ENCODE assay signal across 21 cellular contexts in genomic region chr5:98292496-98292895, GRCh38.
A peak's percentile ranks its signal among the peaks of the same experiment; 100 is the strongest.
DNase-seq lines count a peak whose midpoint lies in the region; FAIRE-seq and TF ChIP-seq lines count a peak whose summit lies in the region.
"Had no signal": no experiment of that assay in that cellular context is flagged by ENCODE, and none has a peak within 500 bp of the region (broad histone marks: within the 10 kb centered on the region; RNA-seq: fewer than 3 reads in every experiment).

No MANE protein-coding gene starts in this region.

- TF ChIP-seq POLR2A in breast epithelium (IDR thresholded peaks at IDR 0.05), result no peak

- no peak for FAIRE-seq in HTR-8/SVneo (lab: Jason Lieb, UNC)

- H3K9me2 ChIP-seq in SK-N-SH, result no peaks in the 10 kb centered on the region

- no peaks in the 10 kb centered on the region for H4K20me1 ChIP-seq in mammary epithelial cell (ENCODE audit: insufficient read depth, low read length)
- H4K20me1 ChIP-seq in SK-N-SH (ENCODE audit: insufficient read depth), result no peaks in the 10 kb centered on the region
- H4K20me1 ChIP-seq: BLaER1 had no signal

- intact Hi-C loops in mammary epithelial cell (cut with micrococcal nuclease) (no loop called here), breast epithelium (cut with DNase I; ENCODE audit: low total_unique reads) (no loop called here)
- intact Hi-C loops in activated T-helper 2 cell treated with anti-CD3 and anti-CD28 coated beads, Interferon-gamma antibody, Interleukin-2, Interleukin-4, amounts not matched to agents 10 μg/mL and 5 μg/mL and 100 μg/mL, durations not matched to agents 14 hours and 24 hours and 36 hours (cut with micrococcal nuclease), result no loop called here

- 93% methylated on average over 3 of the region's 3 CpGs for WGBS in mammary epithelial cell (ENCODE audit: low coverage, missing lambda C conversion rate)
- WGBS in SK-N-SH (ENCODE audit: low lambda C conversion rate), result 86% methylated on average over 3 of the region's 3 CpGs

- H3K79me2 ChIP-seq in mammary epithelial cell (ENCODE audit: insufficient read depth, low read length), result no peaks in the 10 kb centered on the region
- H3K79me2 ChIP-seq in SK-N-SH (ENCODE audit: insufficient read depth), result no peaks in the 10 kb centered on the region

- POLR2A ChIA-PET in SK-N-SH (lab: Yijun Ruan, JAX), result no interaction called here

- H3K4me3 Mint-ChIP-seq in activated T-helper 2 cell treated with anti-CD3 and anti-CD28 coated beads, Interferon-gamma antibody, Interleukin-2, Interleukin-4, amounts not matched to agents 10 μg/mL and 5 μg/mL and 100 μg/mL, durations not matched to agents 14 hours and 24 hours and 36 hours (ENCODE audit: low read depth), result no peak overlapping the region
- H3K4me3 Mint-ChIP-seq: CD8-positive, alpha-beta memory T cell; IgD-negative memory B cell had no signal

- H3K27ac ChIP-seq in mammary epithelial cell (ENCODE audit: insufficient read depth, low read depth, low read length) (no peak overlapping the region), breast epithelium (no peak overlapping the region), SK-N-SH (ENCODE audit: low read depth in 2 of 2, low read length in 1 of 2) (no peak overlapping the region)
- H3K27ac ChIP-seq: 22Rv1, BLaER1, RWPE1, SJCRH30 had no signal

- H3K4me1 ChIP-seq in mammary epithelial cell (ENCODE audit: insufficient read depth, low read length), result no peaks in the 10 kb centered on the region
- no peaks in the 10 kb centered on the region for H3K4me1 ChIP-seq in breast epithelium
- peaks cover 0 to 28% of the 10 kb centered on the region in 2 experiments; a peak in 1 of 4 replicates for H3K4me1 ChIP-seq in SK-N-SH (ENCODE audit: control insufficient read depth in 1 of 2, insufficient read depth in 2 of 2, low read depth in 1 of 2, low read length in 1 of 2)
- H3K4me1 ChIP-seq: BLaER1, SJCRH30 had no signal

- H3K9ac ChIP-seq in mammary epithelial cell (ENCODE audit: insufficient read depth, low read length) (no peak overlapping the region), SK-N-SH (no peak overlapping the region)
- H3K9ac ChIP-seq: BLaER1 had no signal

- dilution Hi-C loops in mammary epithelial cell (cut with HindIII; ENCODE audit: low sequenced_read_pairs), result no loop called here

- no peak for TF ChIP-seq RAD21 in SK-N-SH (IDR thresholded peaks at IDR 0.05; ENCODE audit: low read length)

- H3K9me3 ChIP-seq in mammary epithelial cell (replicated peaks; ENCODE audit: insufficient read depth, low read length) (no peaks in the 10 kb centered on the region), breast epithelium (no peaks in the 10 kb centered on the region), SK-N-SH (no peaks in the 10 kb centered on the region)
- H3K9me3 ChIP-seq: BLaER1, HAP-1, SJCRH30 had no signal

- peaks cover 12% of the 10 kb centered on the region for H3F3A ChIP-seq in SK-N-SH (replicated peaks; ENCODE audit: insufficient read depth)

- H2AFZ ChIP-seq in mammary epithelial cell (ENCODE audit: low read depth, low read length) (peak overlapping the region; percentile 15), SK-N-SH (ENCODE audit: low read depth) (peak overlapping the region; percentile 52; the same call in 1 of the 2 replicates)

- no peak overlapping the region for H3K4me2 ChIP-seq in mammary epithelial cell (ENCODE audit: insufficient read depth, low read depth, low read length)
- H3K4me2 ChIP-seq in SK-N-SH, result no peak overlapping the region
- H3K4me2 ChIP-seq: BLaER1 had no signal

- in situ Hi-C loops in mammary epithelial cell (cut with MboI; ENCODE audit: low sequenced_read_pairs in 2 of 2), result no loop called here
- in situ Hi-C loops in GM13977 (cut with MboI; ENCODE audit: low pct_unique_long_range_greater_than_20kb, low sequenced_read_pairs, unreplicated experiment), result no loop called here

- H3K27me3 Mint-ChIP-seq in activated T-helper 2 cell treated with anti-CD3 and anti-CD28 coated beads, Interferon-gamma antibody, Interleukin-2, Interleukin-4, amounts not matched to agents 10 μg/mL and 5 μg/mL and 100 μg/mL, durations not matched to agents 14 hours and 24 hours and 36 hours (ENCODE audit: low read depth), result no peaks in the 10 kb centered on the region
- H3K27me3 Mint-ChIP-seq: CD8-positive, alpha-beta memory T cell; IgD-negative memory B cell had no signal

- H3K4me1 Mint-ChIP-seq in activated T-helper 2 cell treated with anti-CD3 and anti-CD28 coated beads, Interferon-gamma antibody, Interleukin-2, Interleukin-4, amounts not matched to agents 10 μg/mL and 5 μg/mL and 100 μg/mL, durations not matched to agents 14 hours and 24 hours and 36 hours (ENCODE audit: low read depth), result peaks cover 5% of the 10 kb centered on the region
- H3K4me1 Mint-ChIP-seq: CD8-positive, alpha-beta memory T cell; IgD-negative memory B cell had no signal

- no peak for TF ChIP-seq EP300 in SK-N-SH (IDR thresholded peaks at IDR 0.05; ENCODE audit: borderline replicate concordance in 1 of 2, low read depth in 1 of 2, low read length in 1 of 2)

- no peak overlapping the region for H3K27ac Mint-ChIP-seq in activated T-helper 2 cell treated with anti-CD3 and anti-CD28 coated beads, Interferon-gamma antibody, Interleukin-2, Interleukin-4, amounts not matched to agents 10 μg/mL and 5 μg/mL and 100 μg/mL, durations not matched to agents 14 hours and 24 hours and 36 hours
- H3K27ac Mint-ChIP-seq: CD8-positive, alpha-beta memory T cell; IgD-negative memory B cell had no signal

- TF ChIP-seq CTCF in mammary epithelial cell (conservative IDR thresholded peaks at IDR 0.05 in 1 of 2, IDR thresholded peaks at IDR 0.05 in 1 of 2; ENCODE audit: extremely low read depth in 1 of 2, insufficient read depth in 1 of 2, low read depth in 1 of 2, low read length in 2 of 2), result no peak
- no peak for TF ChIP-seq CTCF in breast epithelium (IDR thresholded peaks at IDR 0.05)
- TF ChIP-seq CTCF in SK-N-SH (IDR thresholded peaks at IDR 0.05), result no peak
- no peak for TF ChIP-seq CTCF in GM13977 (IDR thresholded peaks at IDR 0.05; ENCODE audit: extremely low read depth, insufficient read depth, missing control alignments)

- no peaks in the 10 kb centered on the region for H3K36me3 Mint-ChIP-seq in activated T-helper 2 cell treated with anti-CD3 and anti-CD28 coated beads, Interferon-gamma antibody, Interleukin-2, Interleukin-4, amounts not matched to agents 10 μg/mL and 5 μg/mL and 100 μg/mL, durations not matched to agents 14 hours and 24 hours and 36 hours (ENCODE audit: low read depth)
- H3K36me3 Mint-ChIP-seq: CD8-positive, alpha-beta memory T cell; IgD-negative memory B cell had no signal

- CTCF ChIA-PET in mammary epithelial cell (lab: Charles Lee; ENCODE audit: low non-redundant PET) (no interaction called here), SK-N-SH (lab: Yijun Ruan, JAX) (no interaction called here)

- H3K27me3 ChIP-seq in mammary epithelial cell (ENCODE audit: insufficient read depth, low read length) (no peaks in the 10 kb centered on the region), breast epithelium (no peaks in the 10 kb centered on the region), SK-N-SH (ENCODE audit: insufficient read depth) (no peaks in the 10 kb centered on the region)
- H3K27me3 ChIP-seq: BLaER1, SJCRH30 had no signal

- H3K36me3 ChIP-seq in mammary epithelial cell (ENCODE audit: insufficient read depth, low read length), result no peaks in the 10 kb centered on the region
- H3K36me3 ChIP-seq in breast epithelium, result no peaks in the 10 kb centered on the region
- no peaks in the 10 kb centered on the region for H3K36me3 ChIP-seq in SK-N-SH (replicated peaks in 1 of 2; ENCODE audit: control insufficient read depth in 1 of 2, insufficient read depth in 2 of 2, low read length in 1 of 2)
- H3K36me3 ChIP-seq: BLaER1, HAP-1, SJCRH30 had no signal

- H3K9me3 Mint-ChIP-seq in activated T-helper 2 cell treated with anti-CD3 and anti-CD28 coated beads, Interferon-gamma antibody, Interleukin-2, Interleukin-4, amounts not matched to agents 10 μg/mL and 5 μg/mL and 100 μg/mL, durations not matched to agents 14 hours and 24 hours and 36 hours, result no peaks in the 10 kb centered on the region
- H3K9me3 Mint-ChIP-seq: IgD-negative memory B cell had no signal

- no peak overlapping the region for H3K4me3 ChIP-seq in mammary epithelial cell (replicated peaks in 1 of 3; ENCODE audit: insufficient read depth in 1 of 3, low read depth in 2 of 3, low read length in 3 of 3)
- H3K4me3 ChIP-seq in breast epithelium, result no peak overlapping the region
- H3K4me3 ChIP-seq in SK-N-SH (ENCODE audit: low read depth in 2 of 2, low read length in 1 of 2), result no peak overlapping the region
- H3K4me3 ChIP-seq: BLaER1, HAP-1, SJCRH30 had no signal

- DNase-seq in mammary epithelial cell (no peak), breast epithelium (ENCODE audit: low spot score in 2 of 2) (no peak), SK-N-SH (no peak), fibroblast of peridontal ligament (ENCODE audit: extremely low read depth) (peak; percentile 18), GM13977 (ENCODE audit: low spot score) (no peak), HTR-8/SVneo (ENCODE audit: insufficient read length, low spot score) (no peak)
- no peak for DNase-seq in activated T-helper 2 cell treated with anti-CD3 and anti-CD28 coated beads, Interferon-gamma antibody, Interleukin-2, Interleukin-4, amounts not matched to agents 10 μg/mL and 5 μg/mL and 100 μg/mL, durations not matched to agents 14 hours and 24 hours and 36 hours (ENCODE audit: low spot score)
- DNase-seq in stimulated activated CD4-positive, alpha-beta T cell treated with anti-CD3 and anti-CD28 coated beads, Interleukin-12 subunit alpha, Interleukin-12 subunit beta, amount 100 ng/mL, for 4 hours, result no peak
- DNase-seq: CD8-positive, alpha-beta memory T cell; NCI-H1436 treated with DMSO at 0.1 percent for 48 hours; NCI-H2081; NCI-H2227 treated with DMSO at 0.1 percent for 48 hours; NCI-H526; NK-92 treated with Interleukin-12 subunit alpha and Interleukin-12 subunit beta, amount 100 ng/mL, for 24 hours; OCI-M1; SJCRH30 had no signal

- BruUV-seq in mammary epithelial cell (replicated peaks; lab: Mats Ljungman, UMichigan), result no TSS peak

TF ChIP-seq in SK-N-SH, 30 proteins besides CTCF, POLR2A, EP300 and RAD21 (continues in another document):
- TF ChIP-seq SMC3 (IDR thresholded peaks at IDR 0.05; ENCODE audit: low read depth, low read length) (no peak), SIN3A (IDR thresholded peaks at IDR 0.05; ENCODE audit: borderline replicate concordance, low read depth, low read length) (no peak), RXRA (IDR thresholded peaks at IDR 0.05; ENCODE audit: borderline replicate concordance, low read depth) (no peak), MXI1 (IDR thresholded peaks at IDR 0.05; ENCODE audit: low read depth, low read length) (no peak), USF2 (IDR thresholded peaks at IDR 0.05; ENCODE audit: borderline replicate concordance, low read depth, low read length) (no peak), GABPA (IDR thresholded peaks at IDR 0.05; ENCODE audit: low read depth) (no peak)
